23 cellular contexts compared by ENCODE assay signal in the genomic region with DNA sequence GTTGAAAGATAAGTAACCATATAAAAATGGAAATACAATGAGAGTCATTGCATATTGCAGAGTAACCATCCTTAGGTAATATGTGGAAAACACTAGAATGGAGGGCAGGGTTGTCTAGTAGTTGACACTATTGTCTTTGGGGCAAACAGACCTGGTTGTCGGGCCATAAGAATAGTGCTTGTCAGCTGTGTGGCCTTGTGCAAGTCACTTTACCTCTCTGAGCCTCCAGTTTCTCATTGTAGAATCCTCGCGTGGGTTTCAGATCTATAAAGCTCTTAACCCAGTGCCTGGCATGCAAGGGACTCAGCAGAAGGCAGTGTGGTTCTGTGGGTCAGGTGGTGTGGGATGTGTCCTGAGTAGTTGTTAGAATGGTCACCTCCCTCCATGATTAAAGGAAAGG.
"Had no signal": no experiment of that assay in that cellular context is flagged by ENCODE, and none has a peak within 500 bp of the region (broad histone marks: within the 10 kb centered on the region; RNA-seq: fewer than 3 reads in every experiment).

No MANE protein-coding gene starts in this region.

- H3K27me3 Mint-ChIP-seq: naive thymus-derived CD8-positive, alpha-beta T cell; type B pancreatic cell had no signal

- H3K4me3 ChIP-seq: colonic mucosa, hepatocyte, lung, right atrium auricular region, sigmoid colon, skin epidermis, suprapubic skin, thyroid gland, uterus had no signal

- H3K4me1 ChIP-seq: colonic mucosa, foreskin keratinocyte, right atrium auricular region, sigmoid colon, suprapubic skin, uterus had no signal

- H3K36me3 ChIP-seq: uterus had no signal

- H3K27ac ChIP-seq: colonic mucosa, foreskin keratinocyte, hepatocyte, neutrophil, right atrium auricular region, sigmoid colon, skin epidermis, suprapubic skin, thyroid gland, uterus had no signal

- H3K9me3 ChIP-seq: colonic mucosa, neutrophil, right atrium auricular region, sigmoid colon, suprapubic skin, thyroid gland, uterus had no signal

- DNase-seq: colonic mucosa; dermis blood vessel endothelial cell; erythroblast; foreskin keratinocyte; head of caudate nucleus; left colon; left ventricle myocardium superior; mesendoderm; naive thymus-derived CD8-positive, alpha-beta T cell; sigmoid colon; stimulated activated CD4-positive, alpha-beta T cell treated with anti-CD3 and anti-CD28 coated beads, Interleukin-2, amount 100 ng/mL, for 24 hours; stimulated activated CD4-positive, alpha-beta T cell treated with anti-CD3 and anti-CD28 coated beads, Interleukin-4, amount 100 ng/mL, for 4 hours; stimulated activated naive CD4-positive, alpha-beta T cell; thyroid gland; uterus had no signal

- FAIRE-seq: endothelial cell of umbilical vein had no signal

- H3K4me3 Mint-ChIP-seq: naive thymus-derived CD8-positive, alpha-beta T cell; type B pancreatic cell had no signal

- H3K9me3 Mint-ChIP-seq: naive thymus-derived CD8-positive, alpha-beta T cell; type B pancreatic cell had no signal

- H3K27ac Mint-ChIP-seq: type B pancreatic cell had no signal

- ATAC-seq: foreskin keratinocyte; left colon; left ventricle myocardium superior; naive thymus-derived CD8-positive, alpha-beta T cell had no signal
